Comparison of ENCODE assay signal across 20 cellular contexts in genomic region chr14:72013606-72014129, GRCh38.
DNase-seq lines count a peak whose midpoint lies in the region; ATAC-seq and TF ChIP-seq lines count a peak whose summit lies in the region.
"Had no signal": no experiment of that assay in that cellular context is flagged by ENCODE, and none has a peak within 500 bp of the region (broad histone marks: within the 10 kb centered on the region; RNA-seq: fewer than 3 reads in every experiment).

No MANE protein-coding gene starts in this region.

- no peaks in the 10 kb centered on the region for H3K36me3 ChIP-seq in esophagus muscularis mucosa
- H3K36me3 ChIP-seq: SJSA1 had no signal

- WGBS in esophagus muscularis mucosa, result 57% methylated on average over 7 of the region's 7 CpGs

- intact Hi-C loops in esophagus muscularis mucosa (cut with DNase I), result no loop called here

- no peak overlapping the region for H3K27ac Mint-ChIP-seq in activated CD8-positive, alpha-beta memory T cell treated with anti-CD3 and anti-CD28 coated beads, Interleukin-2, amount 10 ng/mL, durations not matched to agents 7 days and 5 days
- H3K27ac Mint-ChIP-seq: H9 had no signal

- H3K36me3 Mint-ChIP-seq in activated CD8-positive, alpha-beta memory T cell treated with anti-CD3 and anti-CD28 coated beads, Interleukin-2, amount 10 ng/mL, durations not matched to agents 7 days and 5 days, result no peaks in the 10 kb centered on the region

- H3K4me3 Mint-ChIP-seq in activated CD8-positive, alpha-beta memory T cell treated with anti-CD3 and anti-CD28 coated beads, Interleukin-2, amount 10 ng/mL, durations not matched to agents 7 days and 5 days, result no peak overlapping the region
- H3K4me3 Mint-ChIP-seq: H9 had no signal

- peaks cover 27% of the 10 kb centered on the region for H3K27me3 Mint-ChIP-seq in activated CD8-positive, alpha-beta memory T cell treated with anti-CD3 and anti-CD28 coated beads, Interleukin-2, amount 10 ng/mL, durations not matched to agents 7 days and 5 days

- peaks cover 0 to 8% (median 0%) of the 10 kb centered on the region in 4 donors for H3K9me3 ChIP-seq in esophagus muscularis mucosa
- H3K9me3 ChIP-seq: SJSA1 had no signal

- no peaks in the 10 kb centered on the region for H3K4me1 Mint-ChIP-seq in activated CD8-positive, alpha-beta memory T cell treated with anti-CD3 and anti-CD28 coated beads, Interleukin-2, amount 10 ng/mL, durations not matched to agents 7 days and 5 days

- TF ChIP-seq POLR2A in esophagus muscularis mucosa (IDR thresholded peaks at IDR 0.05; ENCODE audit: low read depth), result no peak

- H3K4me3 ChIP-seq in esophagus muscularis mucosa, result no peak overlapping the region
- H3K4me3 ChIP-seq: GM23248, SJSA1 had no signal

- TF ChIP-seq CTCF in esophagus muscularis mucosa (IDR thresholded peaks at IDR 0.05), result no peak

- no peaks in the 10 kb centered on the region for H3K9me3 Mint-ChIP-seq in activated CD8-positive, alpha-beta memory T cell treated with anti-CD3 and anti-CD28 coated beads, Interleukin-2, amount 10 ng/mL, durations not matched to agents 7 days and 5 days (ENCODE audit: low read depth)

- no peaks in the 10 kb centered on the region for H3K27me3 ChIP-seq in esophagus muscularis mucosa
- H3K27me3 ChIP-seq: SJSA1 had no signal

- DNase-seq in Ammon's horn (ENCODE audit: low spot score) (peak; percentile 5), RPMI7951 (ENCODE audit: low read depth) (peak; percentile 1), esophagus muscularis mucosa (ENCODE audit: extremely low spot score) (peak; percentile 62), putamen (ENCODE audit: low spot score) (peak; percentile 8)
- no peak for DNase-seq in activated CD8-positive, alpha-beta memory T cell treated with anti-CD3 and anti-CD28 coated beads, Interleukin-2, amount 10 ng/mL, durations not matched to agents 7 days and 5 days
- no peak for DNase-seq in activated CD8-positive, alpha-beta memory T cell treated with anti-CD3 and anti-CD28 coated beads, Interleukin-2, amount 50 U/mL, for 48 hours
- DNase-seq: AML-193, EL, GF-D8, GM23248, H9, KBM-7, NCI-H1092 treated with DMSO at 0.1 percent for 48 hours, NCI-H1436 treated with DMSO at 0.1 percent for 48 hours, NCI-H1930, NCI-H774 had no signal

- no peak for TF ChIP-seq EP300 in esophagus muscularis mucosa (IDR thresholded peaks at IDR 0.05)

- ATAC-seq in GM19328 (IDR thresholded peaks at IDR 0.05; ENCODE audit: unreplicated experiment), result no peak
- no peak for ATAC-seq in activated CD8-positive, alpha-beta memory T cell treated with anti-CD3 and anti-CD28 coated beads, Interleukin-2, amount 10 ng/mL, durations not matched to agents 7 days and 5 days
- ATAC-seq in GM18867 (IDR thresholded peaks at IDR 0.05; ENCODE audit: unreplicated experiment), result no peak
- ATAC-seq: Panc1 had no signal

- CTCF ChIA-PET in activated CD8-positive, alpha-beta memory T cell treated with anti-CD3 and anti-CD28 coated beads, Interleukin-2, amount 10 ng/mL, durations not matched to agents 7 days and 5 days (lab: Charles Lee), result no interaction called here

- H3K4me1 ChIP-seq in esophagus muscularis mucosa, result no peaks in the 10 kb centered on the region
- H3K4me1 ChIP-seq: SJSA1 had no signal

- H3K27ac ChIP-seq in esophagus muscularis mucosa (replicated peaks in 1 of 4), result no peak overlapping the region
- H3K27ac ChIP-seq: GM23248, SJSA1 had no signal

Comparison
In these comparisons a context has a peak if more than half of its experiments do, and no peak if none do; other contexts are left out.
1. DNase-seq: peak in Ammon's horn (single experiment), RPMI7951 (single experiment), esophagus muscularis mucosa (single experiment) and putamen (single experiment); none in activated CD8-positive, alpha-beta memory T cell treated with anti-CD3 and anti-CD28 coated beads, Interleukin-2, amount 10 ng/mL, durations not matched to agents 7 days and 5 days (single experiment) and activated CD8-positive, alpha-beta memory T cell treated with anti-CD3 and anti-CD28 coated beads, Interleukin-2, amount 50 U/mL, for 48 hours (single experiment).